ENCODE assay signal across 8 cellular contexts in the genomic region with DNA sequence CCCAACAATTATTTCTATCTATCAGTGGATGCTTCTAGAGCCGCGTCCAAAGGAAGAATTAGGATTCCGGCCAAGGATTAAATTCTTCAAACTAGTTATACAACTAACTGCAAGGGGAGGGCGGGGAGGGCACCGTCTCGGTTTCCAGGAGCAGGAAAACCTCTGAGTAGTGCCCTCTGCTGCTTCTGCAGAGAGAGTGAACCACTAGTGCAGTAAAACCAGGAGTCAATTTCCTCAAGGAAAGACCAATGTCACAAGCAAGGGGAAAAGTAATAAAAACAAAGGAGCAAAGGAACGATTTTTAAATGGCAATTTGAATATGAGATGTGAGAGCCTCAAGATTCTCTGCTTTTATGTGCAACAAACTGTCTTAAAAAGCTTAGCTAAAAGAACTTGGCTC. TPM values are rescaled to one million over a fixed set of nuclear protein-coding genes. Genes with fewer than 3 reads are reported as not detected.
DNase-seq lines count a peak whose midpoint lies in the region; ATAC-seq and TF ChIP-seq lines count a peak whose summit lies in the region.

No MANE protein-coding gene starts in this region.

- no peak for ATAC-seq in GM18519 (IDR thresholded peaks at IDR 0.05; ENCODE audit: low FRiP score, unreplicated experiment)

- H3K4me1 Mint-ChIP-seq in T-helper 2 cell treated with Interferon-gamma antibody and Interleukin-4, amounts not matched to agents 5 μg/mL and 100 μg/mL, for 36 hours (ENCODE audit: low read depth): peaks cover 27% of the 10 kb centered on the region
- peaks cover 46% of the 10 kb centered on the region for H3K4me1 Mint-ChIP-seq in activated T-helper 1 cell treated with anti-CD3 and anti-CD28 coated beads, Interleukin-12 subunit alpha, Interleukin-12 subunit beta, Interleukin-2, Interleukin-4 antibody, amounts not matched to agents 30 ng/mL and 10 ng/mL and 1 ng/mL, durations not matched to agents 14 hours and 24 hours and 36 hours (ENCODE audit: low read depth)
- peaks cover 7% of the 10 kb centered on the region for H3K4me1 Mint-ChIP-seq in mesothelial cell of epicardium

- TF ChIP-seq CTCF in AG09309 (IDR thresholded peaks at IDR 0.05; ENCODE audit: control insufficient read depth, insufficient read depth, low read depth, low read length, missing control alignments) (peak; percentile 64), LNCaP clone FGC (IDR thresholded peaks at IDR 0.05; ENCODE audit: control insufficient read depth, extremely low read depth, insufficient read depth) (peak; percentile 58), mesothelial cell of epicardium (IDR thresholded peaks at IDR 0.05; ENCODE audit: unreplicated experiment) (no peak)

- no peaks in the 10 kb centered on the region for H3K9me3 Mint-ChIP-seq in T-helper 2 cell treated with Interferon-gamma antibody and Interleukin-4, amounts not matched to agents 5 μg/mL and 100 μg/mL, for 36 hours
- H3K9me3 Mint-ChIP-seq in activated T-helper 1 cell treated with anti-CD3 and anti-CD28 coated beads, Interleukin-12 subunit alpha, Interleukin-12 subunit beta, Interleukin-2, Interleukin-4 antibody, amounts not matched to agents 30 ng/mL and 10 ng/mL and 1 ng/mL, durations not matched to agents 14 hours and 24 hours and 36 hours: no peaks in the 10 kb centered on the region
- no peaks in the 10 kb centered on the region for H3K9me3 Mint-ChIP-seq in mesothelial cell of epicardium

- no peaks in the 10 kb centered on the region for H3K36me3 Mint-ChIP-seq in T-helper 2 cell treated with Interferon-gamma antibody and Interleukin-4, amounts not matched to agents 5 μg/mL and 100 μg/mL, for 36 hours (ENCODE audit: low read depth)
- peaks cover 2% of the 10 kb centered on the region for H3K36me3 Mint-ChIP-seq in activated T-helper 1 cell treated with anti-CD3 and anti-CD28 coated beads, Interleukin-12 subunit alpha, Interleukin-12 subunit beta, Interleukin-2, Interleukin-4 antibody, amounts not matched to agents 30 ng/mL and 10 ng/mL and 1 ng/mL, durations not matched to agents 14 hours and 24 hours and 36 hours (ENCODE audit: low read depth)
- no peaks in the 10 kb centered on the region for H3K36me3 Mint-ChIP-seq in mesothelial cell of epicardium

- DNase-seq in AG09309 (ENCODE audit: low read depth): no peak
- peak; percentile 52 for DNase-seq in LNCaP clone FGC (ENCODE audit: low read depth)
- peak; percentile 60 for DNase-seq in ecto neural progenitor cell (ENCODE audit: low spot score)
- DNase-seq in midbrain (lab: John Stamatoyannopoulos, UW): peak; percentile 23
- no peak for DNase-seq in T-helper 2 cell treated with Interferon-gamma antibody and Interleukin-4, amounts not matched to agents 5 μg/mL and 100 μg/mL, for 36 hours (ENCODE audit: low spot score)
- no peak for DNase-seq in activated T-helper 1 cell treated with anti-CD3 and anti-CD28 coated beads, Interleukin-12 subunit alpha, Interleukin-12 subunit beta, Interleukin-2, Interleukin-4 antibody, amounts not matched to agents 30 ng/mL and 10 ng/mL and 1 ng/mL, durations not matched to agents 14 hours and 24 hours and 36 hours (ENCODE audit: low spot score)
- no peak for DNase-seq in mesothelial cell of epicardium (ENCODE audit: low spot score in 2 of 2, unreplicated experiment in 2 of 2)

- intact Hi-C loops in activated T-helper 1 cell treated with anti-CD3 and anti-CD28 coated beads, Interleukin-12 subunit alpha, Interleukin-12 subunit beta, Interleukin-2, Interleukin-4 antibody, amounts not matched to agents 30 ng/mL and 10 ng/mL and 1 ng/mL, durations not matched to agents 14 hours and 24 hours and 36 hours (cut with micrococcal nuclease): no loop called here

- H3K4me3 ChIP-seq in AG09309 (ENCODE audit: control insufficient read depth, low read depth, low read length) (no peak overlapping the region), LNCaP clone FGC (ENCODE audit: low read depth, low read length) (no peak overlapping the region)

- H3K27me3 Mint-ChIP-seq in T-helper 2 cell treated with Interferon-gamma antibody and Interleukin-4, amounts not matched to agents 5 μg/mL and 100 μg/mL, for 36 hours (ENCODE audit: low read depth): no peaks in the 10 kb centered on the region
- peaks cover 1% of the 10 kb centered on the region for H3K27me3 Mint-ChIP-seq in activated T-helper 1 cell treated with anti-CD3 and anti-CD28 coated beads, Interleukin-12 subunit alpha, Interleukin-12 subunit beta, Interleukin-2, Interleukin-4 antibody, amounts not matched to agents 30 ng/mL and 10 ng/mL and 1 ng/mL, durations not matched to agents 14 hours and 24 hours and 36 hours (ENCODE audit: insufficient read depth)
- H3K27me3 Mint-ChIP-seq in mesothelial cell of epicardium (ENCODE audit: low read depth): no peaks in the 10 kb centered on the region

- H3K4me3 Mint-ChIP-seq in T-helper 2 cell treated with Interferon-gamma antibody and Interleukin-4, amounts not matched to agents 5 μg/mL and 100 μg/mL, for 36 hours: no peak overlapping the region
- H3K4me3 Mint-ChIP-seq in activated T-helper 1 cell treated with anti-CD3 and anti-CD28 coated beads, Interleukin-12 subunit alpha, Interleukin-12 subunit beta, Interleukin-2, Interleukin-4 antibody, amounts not matched to agents 30 ng/mL and 10 ng/mL and 1 ng/mL, durations not matched to agents 14 hours and 24 hours and 36 hours: no peak overlapping the region
- no peak overlapping the region for H3K4me3 Mint-ChIP-seq in mesothelial cell of epicardium

- H3K27ac Mint-ChIP-seq in T-helper 2 cell treated with Interferon-gamma antibody and Interleukin-4, amounts not matched to agents 5 μg/mL and 100 μg/mL, for 36 hours: no peak overlapping the region
- no peak overlapping the region for H3K27ac Mint-ChIP-seq in activated T-helper 1 cell treated with anti-CD3 and anti-CD28 coated beads, Interleukin-12 subunit alpha, Interleukin-12 subunit beta, Interleukin-2, Interleukin-4 antibody, amounts not matched to agents 30 ng/mL and 10 ng/mL and 1 ng/mL, durations not matched to agents 14 hours and 24 hours and 36 hours
- H3K27ac Mint-ChIP-seq in mesothelial cell of epicardium: no peak overlapping the region

RNA-seq across cellular contexts. Expression of a gene that starts 16.5 kb away (rescaled TPM):
- 38.1 and 40.5 TPM in 2 replicates for total RNA-seq in activated T-helper 1 cell treated with anti-CD3 and anti-CD28 coated beads, Interleukin-12 subunit alpha, Interleukin-12 subunit beta, Interleukin-2, Interleukin-4 antibody, amounts not matched to agents 30 ng/mL and 10 ng/mL and 1 ng/mL, durations not matched to agents 14 hours and 24 hours and 36 hours
- total RNA-seq in mesothelial cell of epicardium: 32.2 to 35.0 TPM (median 34.2 TPM) in 3 replicates

RNA-seq across cellular contexts. Expression of a gene that starts 43.1 kb away (rescaled TPM):
- 7.8 and 10.1 TPM in 2 replicates for total RNA-seq in activated T-helper 1 cell treated with anti-CD3 and anti-CD28 coated beads, Interleukin-12 subunit alpha, Interleukin-12 subunit beta, Interleukin-2, Interleukin-4 antibody, amounts not matched to agents 30 ng/mL and 10 ng/mL and 1 ng/mL, durations not matched to agents 14 hours and 24 hours and 36 hours
- total RNA-seq in mesothelial cell of epicardium: 5.6 to 6.9 TPM (median 5.6 TPM) in 3 replicates

RNA-seq across cellular contexts. Expression of a gene that starts 53.9 kb away (rescaled TPM):
- total RNA-seq in activated T-helper 1 cell treated with anti-CD3 and anti-CD28 coated beads, Interleukin-12 subunit alpha, Interleukin-12 subunit beta, Interleukin-2, Interleukin-4 antibody, amounts not matched to agents 30 ng/mL and 10 ng/mL and 1 ng/mL, durations not matched to agents 14 hours and 24 hours and 36 hours: 0.88 and 1.0 TPM in 2 replicates
- total RNA-seq in mesothelial cell of epicardium: 0.75 to 1.3 TPM (median 0.87 TPM) in 3 replicates

Comparison
In these comparisons a context has a peak if more than half of its experiments do, and no peak if none do; other contexts are left out.
1. DNase-seq: peak in LNCaP clone FGC (single experiment), ecto neural progenitor cell (single experiment) and midbrain (single experiment); none in AG09309 (single experiment), T-helper 2 cell treated with Interferon-gamma antibody and Interleukin-4, amounts not matched to agents 5 μg/mL and 100 μg/mL, for 36 hours (single experiment), activated T-helper 1 cell treated with anti-CD3 and anti-CD28 coated beads, Interleukin-12 subunit alpha, Interleukin-12 subunit beta, Interleukin-2, Interleukin-4 antibody, amounts not matched to agents 30 ng/mL and 10 ng/mL and 1 ng/mL, durations not matched to agents 14 hours and 24 hours and 36 hours (single experiment) and mesothelial cell of epicardium (0 of 2).